Comparison of ENCODE assay signal across 8 cellular contexts in the genomic region with DNA sequence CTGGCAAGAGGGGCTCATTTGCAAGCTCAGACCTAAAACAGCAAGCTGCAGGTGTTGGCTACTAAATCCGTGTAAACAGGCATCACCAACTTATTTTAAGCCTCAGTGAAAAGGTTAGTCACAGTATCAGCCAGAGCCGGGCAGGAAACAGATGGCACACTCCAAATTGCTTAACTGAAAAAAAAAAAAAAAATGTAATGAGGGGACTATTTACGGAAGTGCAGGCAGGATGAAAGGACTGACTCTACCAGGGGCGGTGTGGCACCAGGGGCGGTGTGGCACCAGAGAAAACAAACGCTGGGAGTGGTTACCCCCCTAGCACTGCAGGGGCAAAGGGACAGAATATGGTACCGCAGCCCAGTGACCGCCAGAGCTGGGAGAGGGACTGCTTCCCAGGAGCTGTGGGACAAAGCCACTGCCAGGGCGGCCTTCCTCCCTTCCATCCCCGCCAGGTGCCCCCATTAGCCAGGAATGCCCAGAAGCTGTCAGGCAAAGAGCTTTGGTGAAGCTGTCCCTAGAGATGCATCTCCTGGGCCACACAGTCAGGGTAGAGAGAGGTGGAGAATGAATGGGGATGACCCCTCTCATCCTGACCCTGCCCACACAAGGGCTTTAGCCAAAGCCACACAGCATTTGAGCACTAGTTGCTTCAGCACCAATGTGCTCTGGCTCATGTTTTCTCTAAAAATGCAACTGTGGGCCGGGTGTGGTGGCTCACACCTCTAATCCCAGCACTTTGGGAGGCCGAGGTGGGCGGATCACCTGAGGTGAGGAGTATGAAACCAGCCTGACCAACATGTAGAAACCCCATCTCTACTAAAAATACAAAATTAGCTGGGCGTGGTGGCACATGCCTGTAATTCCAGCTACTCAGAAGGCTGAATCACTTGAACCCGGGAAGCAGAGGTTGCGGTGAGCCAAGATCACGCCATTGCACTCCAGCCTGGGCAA. TPM values are rescaled to one million over a fixed set of nuclear protein-coding genes. Genes with fewer than 3 reads are reported as not detected.
A peak's percentile ranks its signal among the peaks of the same experiment; 100 is the strongest.
DNase-seq lines count a peak whose midpoint lies in the region; ATAC-seq and TF ChIP-seq lines count a peak whose summit lies in the region.

No MANE protein-coding gene starts in this region.

- H3K27me3 ChIP-seq in liver (ENCODE audit: control insufficient read depth in 4 of 4, insufficient read depth in 4 of 4, low read length in 3 of 4): no peaks in the 10 kb centered on the region
- H3K27me3 ChIP-seq in effector memory CD4-positive, alpha-beta T cell (replicated peaks; ENCODE audit: control insufficient read depth, insufficient read depth, low read length, poor library complexity, severe bottlenecking): no peaks in the 10 kb centered on the region

- no peak for TF ChIP-seq CTCF in liver (IDR thresholded peaks at IDR 0.05; ENCODE audit: low read depth, low read length, missing input control)

- H3K27me3 Mint-ChIP-seq in activated T-helper 17 cell treated with anti-CD3 and anti-CD28 coated beads, Interleukin-2, amount 50 U/mL, for 72 hours: peaks cover 6% of the 10 kb centered on the region

- H3K4me3 Mint-ChIP-seq in activated T-helper 17 cell treated with anti-CD3 and anti-CD28 coated beads, Interleukin-2, amount 50 U/mL, for 72 hours: no peak overlapping the region

- WGBS in liver: 81% methylated on average over 17 of the region's 17 CpGs

- H3K27ac Mint-ChIP-seq in activated T-helper 17 cell treated with anti-CD3 and anti-CD28 coated beads, Interleukin-2, amount 50 U/mL, for 72 hours: no peak overlapping the region

- ATAC-seq in HG02885 (IDR thresholded peaks at IDR 0.05; ENCODE audit: poor library complexity, unreplicated experiment): peak; percentile 79
- ATAC-seq in activated T-helper 17 cell treated with anti-CD3 and anti-CD28 coated beads, Interleukin-2, amount 50 U/mL, for 72 hours (replicated peaks): peak; percentile 24

- no peaks in the 10 kb centered on the region for H3K9me3 ChIP-seq in liver (ENCODE audit: control insufficient read depth in 4 of 4, low read length in 3 of 4)
- no peaks in the 10 kb centered on the region for H3K9me3 ChIP-seq in effector memory CD4-positive, alpha-beta T cell (ENCODE audit: control insufficient read depth, low read length)

- H3K27ac ChIP-seq in liver (ENCODE audit: low read depth in 1 of 2, low read length in 2 of 2): no peak overlapping the region
- H3K27ac ChIP-seq in effector memory CD4-positive, alpha-beta T cell (ENCODE audit: insufficient read depth, low read length, poor library complexity, severe bottlenecking): no peak overlapping the region

- H3K36me3 ChIP-seq in liver (ENCODE audit: control insufficient read depth in 4 of 4, insufficient read depth in 3 of 4, low read depth in 1 of 4, low read length in 3 of 4): no peaks in the 10 kb centered on the region
- H3K36me3 ChIP-seq in effector memory CD4-positive, alpha-beta T cell (ENCODE audit: control insufficient read depth, insufficient read depth, low read length): no peaks in the 10 kb centered on the region

- no peaks in the 10 kb centered on the region for H3K9me3 Mint-ChIP-seq in activated T-helper 17 cell treated with anti-CD3 and anti-CD28 coated beads, Interleukin-2, amount 50 U/mL, for 72 hours

- no peaks in the 10 kb centered on the region for H3K4me1 Mint-ChIP-seq in activated T-helper 17 cell treated with anti-CD3 and anti-CD28 coated beads, Interleukin-2, amount 50 U/mL, for 72 hours

- H3K4me3 ChIP-seq in liver (ENCODE audit: low read depth in 1 of 3, low read length in 3 of 3): no peak overlapping the region
- H3K4me3 ChIP-seq in effector memory CD4-positive, alpha-beta T cell (ENCODE audit: insufficient read depth, low read depth, low read length, poor library complexity, severe bottlenecking): no peak overlapping the region

- no peak for TF ChIP-seq RAD21 in liver (IDR thresholded peaks at IDR 0.05)

- H3K36me3 Mint-ChIP-seq in activated T-helper 17 cell treated with anti-CD3 and anti-CD28 coated beads, Interleukin-2, amount 50 U/mL, for 72 hours (ENCODE audit: low read depth): no peaks in the 10 kb centered on the region

- peak; percentile 39 for DNase-seq in activated gamma-delta T cell treated with Interleukin-2 at 50 U/mL for 16 hours
- DNase-seq in activated gamma-delta T cell (lab: John Stamatoyannopoulos, UW): no peak
- peak; percentile 87 for DNase-seq in NCI-H2029 (lab: John Stamatoyannopoulos, UW)
- no peak for DNase-seq in OCI-M1 (lab: John Stamatoyannopoulos, UW)
- no peak for DNase-seq in effector memory CD4-positive, alpha-beta T cell

- H3K4me1 ChIP-seq in liver (ENCODE audit: control insufficient read depth in 4 of 4, insufficient read depth in 4 of 4, low read length in 3 of 4): peaks cover 0 to 7% (median 0%) of the 10 kb centered on the region in 4 donors
- no peaks in the 10 kb centered on the region for H3K4me1 ChIP-seq in effector memory CD4-positive, alpha-beta T cell (ENCODE audit: control insufficient read depth, insufficient read depth, low read length, poor library complexity, severe bottlenecking)

- no peak overlapping the region for H3K9ac ChIP-seq in liver (ENCODE audit: low read depth in 1 of 2, low read length in 2 of 2)

TF ChIP-seq in liver, 16 proteins besides CTCF, POLR2A, EP300 and RAD21:
- TF ChIP-seq HNF4A (conservative IDR thresholded peaks at IDR 0.05) (no peak), FOXA2 (IDR thresholded peaks at IDR 0.05) (no peak), YY1 (IDR thresholded peaks at IDR 0.05) (no peak), SP1 (IDR thresholded peaks at IDR 0.05) (no peak), NR2F2 (IDR thresholded peaks at IDR 0.05) (peak; percentile 25)
- TF ChIP-seq, protein P1, sequence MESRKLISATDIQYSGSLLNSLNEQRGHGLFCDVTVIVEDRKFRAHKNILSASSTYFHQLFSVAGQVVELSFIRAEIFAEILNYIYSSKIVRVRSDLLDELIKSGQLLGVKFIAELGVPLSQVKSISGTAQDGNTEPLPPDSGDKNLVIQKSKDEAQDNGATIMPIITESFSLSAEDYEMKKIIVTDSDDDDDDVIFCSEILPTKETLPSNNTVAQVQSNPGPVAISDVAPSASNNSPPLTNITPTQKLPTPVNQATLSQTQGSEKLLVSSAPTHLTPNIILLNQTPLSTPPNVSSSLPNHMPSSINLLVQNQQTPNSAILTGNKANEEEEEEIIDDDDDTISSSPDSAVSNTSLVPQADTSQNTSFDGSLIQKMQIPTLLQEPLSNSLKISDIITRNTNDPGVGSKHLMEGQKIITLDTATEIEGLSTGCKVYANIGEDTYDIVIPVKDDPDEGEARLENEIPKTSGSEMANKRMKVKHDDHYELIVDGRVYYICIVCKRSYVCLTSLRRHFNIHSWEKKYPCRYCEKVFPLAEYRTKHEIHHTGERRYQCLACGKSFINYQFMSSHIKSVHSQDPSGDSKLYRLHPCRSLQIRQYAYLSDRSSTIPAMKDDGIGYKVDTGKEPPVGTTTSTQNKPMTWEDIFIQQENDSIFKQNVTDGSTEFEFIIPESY (IDR thresholded peaks at IDR 0.05): no peak

RNA-seq across cellular contexts. Expression of a gene that starts 39.6 kb away (rescaled TPM):
- 1 to 10 TPM; 1.1 to 2.1 TPM for total RNA-seq in activated T-helper 17 cell treated with anti-CD3 and anti-CD28 coated beads, Interleukin-2, amount 50 U/mL, for 72 hours
- 10 to 100 TPM in 1 of 2 donors, 1 to 10 TPM in 1; 7.4 to 16.8 TPM for total RNA-seq in liver
- 1 to 10 TPM; 2.6 TPM for polyA plus RNA-seq in liver

RNA-seq across cellular contexts. Expression of a gene that starts 47.4 kb away (rescaled TPM):
- total RNA-seq in activated T-helper 17 cell treated with anti-CD3 and anti-CD28 coated beads, Interleukin-2, amount 50 U/mL, for 72 hours: 1 to 10 TPM; 6.6 to 8.9 TPM
- total RNA-seq in liver: 10 to 100 TPM in 1 of 2 donors, 1 to 10 TPM in 1; 9.6 to 12.6 TPM
- polyA plus RNA-seq in liver: 1 to 10 TPM; 7.5 to 8.1 TPM

Comparison
In these comparisons a context has a peak if more than half of its experiments do, and no peak if none do; other contexts are left out.
1. DNase-seq: peak in activated gamma-delta T cell treated with Interleukin-2 at 50 U/mL for 16 hours (single experiment) and NCI-H2029 (single experiment); none in activated gamma-delta T cell (single experiment), OCI-M1 (single experiment) and effector memory CD4-positive, alpha-beta T cell (0 of 3).